ENCODE assay signal across 36 cellular contexts in the genomic region with DNA sequence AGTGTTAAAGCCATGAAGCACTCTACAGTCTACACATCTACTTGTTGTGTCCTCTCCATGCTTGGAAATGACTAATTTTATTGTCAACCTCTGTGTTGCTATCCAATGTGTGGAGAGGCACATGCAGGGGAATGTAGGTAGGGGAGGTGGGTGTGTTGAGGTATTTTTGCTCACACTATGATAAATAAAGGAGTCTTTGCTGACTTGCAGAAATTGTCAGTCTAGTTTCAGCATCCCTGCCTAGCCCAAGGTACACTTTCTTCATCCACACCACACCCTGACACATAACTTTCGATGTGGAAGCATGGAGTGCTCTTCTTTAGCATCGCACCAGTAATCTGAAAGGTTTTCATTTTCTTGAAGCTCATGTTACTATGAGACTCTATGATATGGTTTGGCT.
DNase-seq lines count a peak whose midpoint lies in the region; ATAC-seq, FAIRE-seq and TF ChIP-seq lines count a peak whose summit lies in the region.
"Had no signal": no experiment of that assay in that cellular context is flagged by ENCODE, and none has a peak within 500 bp of the region (broad histone marks: within the 10 kb centered on the region; RNA-seq: fewer than 3 reads in every experiment).

No MANE protein-coding gene starts in this region.

- H2BK15ac ChIP-seq in IMR-90 (ENCODE audit: low read depth, low read length): no peak overlapping the region

- H3K56ac ChIP-seq in IMR-90 (ENCODE audit: extremely low read depth, insufficient read depth, low read length): no peak overlapping the region

- no peak overlapping the region for H4K91ac ChIP-seq in IMR-90 (ENCODE audit: insufficient read depth, low read depth, low read length)

- H3K9me3 Mint-ChIP-seq in T-cell: peaks cover 5 to 7% (median 6%) of the 10 kb centered on the region in 3 donors
- H3K9me3 Mint-ChIP-seq: CD4-positive, alpha-beta T cell; CD8-positive, alpha-beta T cell had no signal

- H3K4me3 ChIP-seq in HepG2 (replicated peaks in 1 of 3; ENCODE audit: insufficient read depth in 1 of 3, low read depth in 2 of 3, low read length in 3 of 3): no peak overlapping the region
- no peak overlapping the region for H3K4me3 ChIP-seq in right lobe of liver
- no peak overlapping the region for H3K4me3 ChIP-seq in A549
- no peak overlapping the region for H3K4me3 ChIP-seq in IMR-90 (ENCODE audit: insufficient read depth, low read depth, low read length)
- no peak overlapping the region for H3K4me3 ChIP-seq in K562
- no peak overlapping the region for H3K4me3 ChIP-seq in SJCRH30
- H3K4me3 ChIP-seq in H7 (ENCODE audit: insufficient read depth, low read depth, low read length): no peak overlapping the region
- H3K4me3 ChIP-seq: BLaER1; BLaER1 treated with 17β-estradiol and CSF1 and Interleukin-3, amounts not matched to agents 10 nM and 100 nM had no signal

- no peak overlapping the region for H4K5ac ChIP-seq in IMR-90 (ENCODE audit: low read depth, low read length)

- in situ Hi-C loops in HepG2 (cut with HindIII; ENCODE audit: extremely low pct_ligation_motif_present, low pct_unique_long_range_greater_than_20kb): no loop called here
- in situ Hi-C loops in IMR-90 (cut with MboI; ENCODE audit: low sequenced_read_pairs): no loop called here
- in situ Hi-C loops in K562 (cut with MboI): no loop called here

- no peak overlapping the region for H3K18ac ChIP-seq in IMR-90 (ENCODE audit: low read depth, low read length)

- ATAC-seq in HepG2 (no peak), right lobe of liver (no peak), A549 (no peak), IMR-90 (ENCODE audit: low read depth) (no peak), K562 (no peak), T-cell (replicated peaks in 1 of 4) (no peak)
- ATAC-seq: CD8-positive, alpha-beta T cell had no signal

- H2BK5ac ChIP-seq in IMR-90 (ENCODE audit: low read depth, low read length, poor library complexity, severe bottlenecking): no peak overlapping the region

- H3K9me1 ChIP-seq in IMR-90 (ENCODE audit: insufficient read depth, low read length) (no peaks in the 10 kb centered on the region), K562 (ENCODE audit: control insufficient read depth, insufficient read depth, low read length) (no peaks in the 10 kb centered on the region)

- no peak overlapping the region for H2AK5ac ChIP-seq in IMR-90 (ENCODE audit: low read depth, low read length)

- H4K20me1 ChIP-seq in HepG2 (ENCODE audit: insufficient read depth, low read length): no peaks in the 10 kb centered on the region
- no peaks in the 10 kb centered on the region for H4K20me1 ChIP-seq in IMR-90 (ENCODE audit: insufficient read depth, low read length)
- no peaks in the 10 kb centered on the region for H4K20me1 ChIP-seq in K562 (replicated peaks; ENCODE audit: control insufficient read depth, insufficient read depth, low read length)
- H4K20me1 ChIP-seq: BLaER1; BLaER1 treated with 17β-estradiol and CSF1 and Interleukin-3, amounts not matched to agents 10 nM and 100 nM had no signal

- no peak overlapping the region for H3K4ac ChIP-seq in IMR-90 (ENCODE audit: low read depth, low read length)

- H3K4me1 Mint-ChIP-seq in T-cell: no peaks in the 10 kb centered on the region
- H3K4me1 Mint-ChIP-seq: B cell; CD14-positive monocyte; CD4-positive, alpha-beta memory T cell; CD4-positive, CD25-positive, alpha-beta regulatory T cell; CD8-positive, alpha-beta memory T cell had no signal

- no peak for DNase-seq in HepG2 (ENCODE audit: low spot score)
- DNase-seq in right lobe of liver: no peak
- no peak for DNase-seq in A549 (ENCODE audit: low read depth in 1 of 2, low spot score in 1 of 2)
- no peak for DNase-seq in IMR-90
- no peak for DNase-seq in K562 (ENCODE audit: extremely low read depth in 1 of 4, low spot score in 3 of 4)
- no peak for DNase-seq in T-cell
- no peak for DNase-seq in SJCRH30
- DNase-seq in H7: no peak
- DNase-seq: 8988T; ACHN; AML-193; BE2C; C1 segment of cervical spinal cord; Caco-2; Calu3; CD4-positive, alpha-beta memory T cell; CD4-positive, alpha-beta T cell; CD4-positive, CD25-positive, alpha-beta regulatory T cell; CD8-positive, alpha-beta memory T cell; CD8-positive, alpha-beta T cell; COR-L47; DMS 273 treated with DMSO at 0.1 percent for 48 hours; DMS153; DMS53; DMS79; DMS79 treated with DMSO at 0.1 percent for 48 hours; DND-41; EL had no signal

- TF ChIP-seq RAD21 in HepG2 (CRISPR knock-in tag; IDR thresholded peaks at IDR 0.05): no peak
- TF ChIP-seq RAD21 in A549 (conservative IDR thresholded peaks at IDR 0.05 in 1 of 2, IDR thresholded peaks at IDR 0.05 in 1 of 2): no peak
- TF ChIP-seq RAD21 in IMR-90 (IDR thresholded peaks at IDR 0.05; ENCODE audit: low read length): no peak
- TF ChIP-seq RAD21 in K562 (CRISPR knock-in tag; conservative IDR thresholded peaks at IDR 0.05 in 1 of 2, IDR thresholded peaks at IDR 0.05 in 1 of 2): no peak

- no peak overlapping the region for H3K23ac ChIP-seq in IMR-90 (ENCODE audit: low read depth, low read length)

- H3K4me3 Mint-ChIP-seq in T-cell: no peak overlapping the region
- H3K4me3 Mint-ChIP-seq: B cell; CD14-positive monocyte; CD4-positive, alpha-beta memory T cell; CD4-positive, alpha-beta T cell; CD4-positive, CD25-positive, alpha-beta regulatory T cell; CD8-positive, alpha-beta memory T cell; CD8-positive, alpha-beta T cell had no signal

- no peak overlapping the region for H2BK120ac ChIP-seq in IMR-90 (ENCODE audit: low read depth, low read length)

- TF ChIP-seq POLR2A in HepG2 (IDR thresholded peaks at IDR 0.05; ENCODE audit: insufficient read depth in 1 of 2, low read depth in 2 of 2, low read length in 2 of 2): no peak
- no peak for TF ChIP-seq POLR2A in right lobe of liver (IDR thresholded peaks at IDR 0.05)
- TF ChIP-seq POLR2A in A549 (IDR thresholded peaks at IDR 0.05; ENCODE audit: low read length): no peak
- TF ChIP-seq POLR2A in IMR-90 (IDR thresholded peaks at IDR 0.05; ENCODE audit: low read depth, low read length): no peak
- no peak for TF ChIP-seq POLR2A in K562 (conservative IDR thresholded peaks at IDR 0.05)

- no TSS peak for BruUV-seq in HepG2 (replicated peaks; lab: Mats Ljungman, UMichigan)
- no TSS peak for BruUV-seq in IMR-90 (replicated peaks; lab: Mats Ljungman, UMichigan)
- BruUV-seq in K562 (replicated peaks; lab: Mats Ljungman, UMichigan): no TSS peak

- dilution Hi-C loops in IMR-90 (cut with HindIII; ENCODE audit: low sequenced_read_pairs, unreplicated experiment): no loop called here

- H3K36me3 ChIP-seq in HepG2 (replicated peaks in 1 of 2; ENCODE audit: control insufficient read depth in 1 of 2, insufficient read depth in 2 of 2, low read length in 2 of 2) (no peaks in the 10 kb centered on the region), right lobe of liver (no peaks in the 10 kb centered on the region), IMR-90 (ENCODE audit: control insufficient read depth, insufficient read depth, low read length) (no peaks in the 10 kb centered on the region), K562 (ENCODE audit: control insufficient read depth, insufficient read depth, low read length) (no peaks in the 10 kb centered on the region), SJCRH30 (no peaks in the 10 kb centered on the region), H7 (replicated peaks; ENCODE audit: control insufficient read depth, insufficient read depth, low read length) (no peaks in the 10 kb centered on the region)
- H3K36me3 ChIP-seq: BE2C; BLaER1; BLaER1 treated with 17β-estradiol and CSF1 and Interleukin-3, amounts not matched to agents 10 nM and 100 nM had no signal

- H3K27ac Mint-ChIP-seq in T-cell: no peak overlapping the region
- H3K27ac Mint-ChIP-seq: B cell; CD14-positive monocyte; CD4-positive, alpha-beta memory T cell; CD4-positive, alpha-beta T cell; CD4-positive, CD25-positive, alpha-beta regulatory T cell; CD8-positive, alpha-beta memory T cell; CD8-positive, alpha-beta T cell had no signal

- H2AK9ac ChIP-seq in IMR-90 (replicated peaks; ENCODE audit: low read depth, low read length, poor library complexity): no peak overlapping the region

- H3K79me2 ChIP-seq in HepG2 (ENCODE audit: insufficient read depth, low read length) (no peaks in the 10 kb centered on the region), K562 (ENCODE audit: control insufficient read depth, insufficient read depth, low read length) (no peaks in the 10 kb centered on the region)

- H3K4me1 ChIP-seq in HepG2 (ENCODE audit: insufficient read depth, low read length) (no peaks in the 10 kb centered on the region), right lobe of liver (no peaks in the 10 kb centered on the region), A549 (no peaks in the 10 kb centered on the region), IMR-90 (ENCODE audit: control insufficient read depth, insufficient read depth, low read length) (no peaks in the 10 kb centered on the region), K562 (replicated peaks in 1 of 2; ENCODE audit: control insufficient read depth in 2 of 2, insufficient read depth in 2 of 2, low read length in 2 of 2) (no peaks in the 10 kb centered on the region), SJCRH30 (no peaks in the 10 kb centered on the region)
- H3K4me1 ChIP-seq: BE2C; BLaER1; BLaER1 treated with 17β-estradiol and CSF1 and Interleukin-3, amounts not matched to agents 10 nM and 100 nM; Caco-2 had no signal

- POLR2A ChIA-PET in HepG2 (lab: Yijun Ruan, JAX) (no interaction called here), A549 (lab: Yijun Ruan, JAX) (no interaction called here), IMR-90 (lab: Charles Lee; ENCODE audit: unreplicated experiment) (no interaction called here), K562 (lab: Yijun Ruan, JAX) (no interaction called here), T-cell (lab: Charles Lee) (interaction anchor here in 1 of 2 donors (0.6 kb wide), 1 partner anchor 10 kb away, joined by 3 read pairs; no protein-coding TSS in a partner anchor)

- no peak overlapping the region for H3K27ac ChIP-seq in HepG2 (ENCODE audit: extremely low read length, insufficient read depth, low read length)
- H3K27ac ChIP-seq in right lobe of liver: no peak overlapping the region
- no peak overlapping the region for H3K27ac ChIP-seq in A549
- no peak overlapping the region for H3K27ac ChIP-seq in IMR-90 (ENCODE audit: insufficient read depth, low read length)
- no peak overlapping the region for H3K27ac ChIP-seq in K562 (ENCODE audit: extremely low read depth, low read depth, low read length)
- H3K27ac ChIP-seq in SJCRH30: no peak overlapping the region
- H3K27ac ChIP-seq: 22Rv1; BLaER1; BLaER1 treated with 17β-estradiol and CSF1 and Interleukin-3, amounts not matched to agents 10 nM and 100 nM; C4-2B had no signal

- no peak overlapping the region for H2BK20ac ChIP-seq in IMR-90 (ENCODE audit: low read depth, low read length)

- no peak for TF ChIP-seq CTCF in HepG2 (CRISPR knock-in tag; IDR thresholded peaks at IDR 0.05)
- no peak for TF ChIP-seq CTCF in right lobe of liver (IDR thresholded peaks at IDR 0.05)
- no peak for TF ChIP-seq CTCF in A549 (IDR thresholded peaks at IDR 0.05)
- no peak for TF ChIP-seq CTCF in IMR-90 (conservative IDR thresholded peaks at IDR 0.05; ENCODE audit: low read depth, low read length)
- no peak for TF ChIP-seq CTCF in K562 (IDR thresholded peaks at IDR 0.05 in 2 of 3, conservative IDR thresholded peaks at IDR 0.05 in 1 of 3; ENCODE audit: insufficient read depth in 2 of 3, low read depth in 1 of 3, low read length in 3 of 3)

- H3K36me3 Mint-ChIP-seq in T-cell: no peaks in the 10 kb centered on the region
- H3K36me3 Mint-ChIP-seq: CD14-positive monocyte; CD4-positive, alpha-beta memory T cell; CD4-positive, CD25-positive, alpha-beta regulatory T cell; CD8-positive, alpha-beta memory T cell; CD8-positive, alpha-beta T cell had no signal

- intact Hi-C loops in HepG2 (cut with micrococcal nuclease; ENCODE audit: unreplicated experiment) (no loop called here), right lobe of liver (cut with DNase I) (no loop called here), IMR-90 (cut with micrococcal nuclease) (no loop called here), K562 (cut with micrococcal nuclease) (no loop called here)

- H4K8ac ChIP-seq in IMR-90 (ENCODE audit: low read depth in 2 of 2, low read length in 2 of 2): no peak overlapping the region

- no peak overlapping the region for H3K14ac ChIP-seq in IMR-90 (replicated peaks; ENCODE audit: low read depth, low read length)

- FAIRE-seq in HepG2 (lab: Jason Lieb, UNC) (no peak), A549 (lab: Jason Lieb, UNC) (no peak), K562 (lab: Jason Lieb, UNC) (no peak)
- FAIRE-seq: A204.1, D721Med had no signal

- H3K27me3 Mint-ChIP-seq in T-cell: no peaks in the 10 kb centered on the region
- H3K27me3 Mint-ChIP-seq: B cell; CD4-positive, alpha-beta memory T cell; CD4-positive, alpha-beta T cell; CD4-positive, CD25-positive, alpha-beta regulatory T cell; CD8-positive, alpha-beta memory T cell had no signal

- no peaks in the 10 kb centered on the region for H3K79me1 ChIP-seq in IMR-90 (ENCODE audit: low read depth in 1 of 2, low read length in 2 of 2)

- H3K9ac ChIP-seq in HepG2 (ENCODE audit: insufficient read depth, low read depth, low read length) (no peak overlapping the region), IMR-90 (ENCODE audit: low read depth, low read length) (no peak overlapping the region), K562 (ENCODE audit: insufficient read depth in 1 of 2, low read depth in 2 of 2, low read length in 2 of 2) (no peak overlapping the region)
- H3K9ac ChIP-seq: BLaER1; BLaER1 treated with 17β-estradiol and CSF1 and Interleukin-3, amounts not matched to agents 10 nM and 100 nM had no signal

- H3K9me3 ChIP-seq in HepG2 (ENCODE audit: low read length) (no peaks in the 10 kb centered on the region), right lobe of liver (no peaks in the 10 kb centered on the region), A549 (no peaks in the 10 kb centered on the region), IMR-90 (ENCODE audit: control insufficient read depth, insufficient read depth, low read length) (0 out of 2 replicates have a peak, but pooled peaks cover 2% of the 10 kb centered on the region), K562 (replicated peaks; ENCODE audit: control insufficient read depth, insufficient read depth, low read depth, low read length) (no peaks in the 10 kb centered on the region), SJCRH30 (replicated peaks) (no peaks in the 10 kb centered on the region)
- H3K9me3 ChIP-seq: BE2C, BLaER1, Caco-2 had no signal

- TF ChIP-seq EP300 in HepG2 (IDR thresholded peaks at IDR 0.05; ENCODE audit: low read depth in 2 of 2, low read length in 2 of 2): no peak
- TF ChIP-seq EP300 in HepG2 (CRISPR knock-in tag; IDR thresholded peaks at IDR 0.05; ENCODE audit: borderline replicate concordance): no peak
- TF ChIP-seq EP300 in A549 (IDR thresholded peaks at IDR 0.05): no peak
- no peak for TF ChIP-seq EP300 in K562 (IDR thresholded peaks at IDR 0.05; ENCODE audit: low read length)

- 2% methylated on average over 2 of the region's 2 CpGs for WGBS in HepG2 (ENCODE audit: low lambda C conversion rate)
- 39% methylated on average over 2 of the region's 2 CpGs for WGBS in right lobe of liver (ENCODE audit: insufficient coverage, low coverage, low lambda C conversion rate, missing lambda C conversion rate)
- 38% methylated on average over 2 of the region's 2 CpGs for WGBS in A549 (ENCODE audit: missing lambda C conversion rate)
- no CpG with 5 or more reads among the region's 2 CpGs for WGBS in IMR-90 (ENCODE audit: extremely low coverage in 2 of 2, insufficient read length in 1 of 2), 2 experiments
- 13% methylated on average over 2 of the region's 2 CpGs for WGBS in K562 (ENCODE audit: insufficient coverage, low coverage, missing lambda C conversion rate)

- CTCF ChIA-PET in HepG2 (lab: Yijun Ruan, JAX; ENCODE audit: low intra/inter-chr PET ratio, low total read pairs): no interaction called here
- CTCF ChIA-PET in A549 (lab: Yijun Ruan, JAX): no interaction called here
- CTCF ChIA-PET in IMR-90 (lab: Yijun Ruan, JAX): no interaction called here
- CTCF ChIA-PET in K562 (lab: Yijun Ruan, JAX; ENCODE audit: low intra/inter-chr PET ratio): no interaction called here
- CTCF ChIA-PET in T-cell (lab: Charles Lee): no interaction called here

- H2AFZ ChIP-seq in HepG2 (ENCODE audit: low read length): no peak overlapping the region
- H2AFZ ChIP-seq in IMR-90 (replicated peaks; ENCODE audit: low read length, poor library complexity): no peak overlapping the region
- no peak overlapping the region for H2AFZ ChIP-seq in K562 (ENCODE audit: low read depth, low read length)

- H3K4me2 ChIP-seq in HepG2 (ENCODE audit: low read depth, low read length) (no peak overlapping the region), A549 (no peak overlapping the region), IMR-90 (ENCODE audit: low read depth, low read length) (no peak overlapping the region), K562 (ENCODE audit: insufficient read depth, low read length) (no peak overlapping the region)
- H3K4me2 ChIP-seq: BLaER1; BLaER1 treated with 17β-estradiol and CSF1 and Interleukin-3, amounts not matched to agents 10 nM and 100 nM had no signal

- H3K27me3 ChIP-seq in HepG2 (ENCODE audit: control insufficient read depth in 1 of 2, insufficient read depth in 2 of 2, low read length in 2 of 2) (no peaks in the 10 kb centered on the region; a peak in 1 of 5 replicates), right lobe of liver (no peaks in the 10 kb centered on the region), IMR-90 (ENCODE audit: control insufficient read depth, insufficient read depth, low read length) (no peaks in the 10 kb centered on the region), K562 (ENCODE audit: control insufficient read depth in 2 of 2, insufficient read depth in 2 of 2, low read length in 2 of 2) (no peaks in the 10 kb centered on the region), SJCRH30 (no peaks in the 10 kb centered on the region), H7 (ENCODE audit: control insufficient read depth, insufficient read depth, low read length) (no peaks in the 10 kb centered on the region)
- H3K27me3 ChIP-seq: BE2C; BLaER1; BLaER1 treated with 17β-estradiol and CSF1 and Interleukin-3, amounts not matched to agents 10 nM and 100 nM had no signal
